In the genomic region with DNA sequence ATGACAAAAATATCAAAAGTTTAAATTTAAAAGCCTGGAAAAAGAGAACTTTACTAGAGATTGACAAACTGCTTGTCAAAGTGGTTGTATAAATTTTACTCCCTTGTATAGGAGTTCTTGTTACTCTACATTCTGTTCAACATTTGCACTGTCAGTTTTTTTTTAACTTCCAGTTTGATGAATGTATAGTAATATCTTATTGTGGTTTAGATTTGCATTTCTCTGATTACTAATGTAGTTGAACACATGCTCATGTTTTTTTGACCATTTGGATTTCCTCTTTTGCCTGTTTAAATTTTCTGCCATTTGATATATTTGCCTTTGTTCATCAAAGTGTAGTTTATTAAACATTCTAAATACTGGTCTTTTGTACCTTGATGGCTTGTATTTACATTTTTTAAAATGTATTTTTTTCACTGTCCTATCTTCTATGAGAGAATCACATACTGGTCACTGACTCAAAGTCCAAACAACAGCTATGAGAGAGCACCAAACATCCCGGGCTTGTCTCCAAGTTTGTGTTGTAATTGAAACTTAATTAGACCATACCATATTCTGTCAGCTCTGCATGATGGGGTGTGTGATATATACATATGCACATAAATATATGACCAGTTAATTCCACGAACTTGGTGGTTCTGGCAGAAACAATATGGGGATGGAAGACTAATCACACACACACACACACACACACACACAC, we compare ENCODE assay signal across 24 cellular contexts.
DNase-seq lines count a peak whose midpoint lies in the region; ATAC-seq, FAIRE-seq and TF ChIP-seq lines count a peak whose summit lies in the region.
"Had no signal": no experiment of that assay in that cellular context is flagged by ENCODE, and none has a peak within 500 bp of the region (broad histone marks: within the 10 kb centered on the region; RNA-seq: fewer than 3 reads in every experiment).

No MANE protein-coding gene starts in this region.

- peak overlapping the region; percentile 13 for H3K27ac Mint-ChIP-seq in memory B cell
- no peak overlapping the region for H3K27ac Mint-ChIP-seq in endodermal cell
- no peak overlapping the region for H3K27ac Mint-ChIP-seq in T-helper 17 cell
- H3K27ac Mint-ChIP-seq: activated CD4-positive, alpha-beta T cell treated with anti-CD3 and anti-CD28 coated beads, Interleukin-2, amount 10 ng/mL, durations not matched to agents 24 days and 14 days; activated naive CD4-positive, alpha-beta T cell treated with anti-CD3 and anti-CD28 coated beads, Interleukin-2, amount 50 U/mL, for 24 hours; T-helper 2 cell treated with Interferon-gamma antibody and Interleukin-4, amounts not matched to agents 5 μg/mL and 100 μg/mL, for 36 hours had no signal

- H3K9me3 ChIP-seq in endodermal cell (ENCODE audit: control insufficient read depth, low read length) (no peaks in the 10 kb centered on the region), T-helper 17 cell (ENCODE audit: control insufficient read depth, low read length, poor library complexity, severe bottlenecking) (no peaks in the 10 kb centered on the region)

- no peak for FAIRE-seq in bronchial epithelial cell (lab: Jason Lieb, UNC)

- no peak overlapping the region for H3K4me3 ChIP-seq in bronchial epithelial cell (ENCODE audit: low read depth, low read length)
- H3K4me3 ChIP-seq in endodermal cell (ENCODE audit: low read length) = no peak overlapping the region
- H3K4me3 ChIP-seq: sigmoid colon, transverse colon had no signal

- H3K9me3 Mint-ChIP-seq in memory B cell (peaks cover 9% of the 10 kb centered on the region), endodermal cell (peaks cover 6% of the 10 kb centered on the region)
- H3K9me3 Mint-ChIP-seq: activated CD4-positive, alpha-beta T cell treated with anti-CD3 and anti-CD28 coated beads, Interleukin-2, amount 10 ng/mL, durations not matched to agents 24 days and 14 days; T-helper 2 cell treated with Interferon-gamma antibody and Interleukin-4, amounts not matched to agents 5 μg/mL and 100 μg/mL, for 36 hours had no signal

- no peak for TF ChIP-seq CTCF in bronchial epithelial cell (IDR thresholded peaks at IDR 0.05; ENCODE audit: insufficient read depth, low read length, severe bottlenecking)
- no peak for TF ChIP-seq CTCF in endodermal cell (conservative IDR thresholded peaks at IDR 0.05)

- H3K36me3 ChIP-seq in bronchial epithelial cell (ENCODE audit: control insufficient read depth, insufficient read depth, low read length) (no peaks in the 10 kb centered on the region), endodermal cell (ENCODE audit: control insufficient read depth, insufficient read depth, low read length) (no peaks in the 10 kb centered on the region)
- H3K36me3 ChIP-seq: sigmoid colon, transverse colon had no signal

- no peak overlapping the region for H3K4me3 Mint-ChIP-seq in memory B cell
- H3K4me3 Mint-ChIP-seq in endodermal cell = no peak overlapping the region
- H3K4me3 Mint-ChIP-seq in T-helper 17 cell = no peak overlapping the region
- H3K4me3 Mint-ChIP-seq: activated CD4-positive, alpha-beta T cell treated with anti-CD3 and anti-CD28 coated beads, Interleukin-2, amount 10 ng/mL, durations not matched to agents 24 days and 14 days; activated naive CD4-positive, alpha-beta T cell treated with anti-CD3 and anti-CD28 coated beads, Interleukin-2, amount 50 U/mL, for 24 hours; T-helper 2 cell treated with Interferon-gamma antibody and Interleukin-4, amounts not matched to agents 5 μg/mL and 100 μg/mL, for 36 hours had no signal

- no peaks in the 10 kb centered on the region for H3K4me1 ChIP-seq in endodermal cell (ENCODE audit: control insufficient read depth, insufficient read depth, low read length)
- H3K4me1 ChIP-seq: sigmoid colon, transverse colon had no signal

- H3K27me3 ChIP-seq in bronchial epithelial cell (ENCODE audit: control insufficient read depth, insufficient read depth, low read length) (no peaks in the 10 kb centered on the region), endodermal cell (ENCODE audit: control insufficient read depth, insufficient read depth, low read length, poor library complexity, severe bottlenecking) (peaks cover 66% of the 10 kb centered on the region)
- H3K27me3 ChIP-seq: sigmoid colon, transverse colon had no signal

- peaks cover 10% of the 10 kb centered on the region for H3K36me3 Mint-ChIP-seq in memory B cell
- no peaks in the 10 kb centered on the region for H3K36me3 Mint-ChIP-seq in endodermal cell (ENCODE audit: low read depth)
- H3K36me3 Mint-ChIP-seq in T-helper 17 cell (ENCODE audit: low read depth) = no peaks in the 10 kb centered on the region

- WGBS in endodermal cell (ENCODE audit: insufficient coverage in 1 of 2, insufficient read length in 1 of 2), 2 experiments = 67% methylated on average over 1 of the region's 2 CpGs; no CpG with 5 or more reads in 1 of the 2 experiments

- DNase-seq in GM04504 (ENCODE audit: low read depth) = peak; percentile 24
- peak; percentile 94 for DNase-seq in NCI-H526 treated with DMSO at 0.1 percent for 48 hours (lab: John Stamatoyannopoulos, UW)
- DNase-seq in bronchial epithelial cell (ENCODE audit: low read depth) = peak; percentile 33
- DNase-seq in memory B cell (ENCODE audit: low spot score in 2 of 2) = no peak
- DNase-seq in activated effector memory CD4-positive, alpha-beta T cell treated with Interleukin-2 at 50 U/mL for 16 hours = no peak
- no peak for DNase-seq in stimulated activated CD4-positive, alpha-beta T cell treated with anti-CD3 and anti-CD28 coated beads, Interleukin-2, amount 100 ng/mL, for 24 hours
- no peak for DNase-seq in endodermal cell
- no peak for DNase-seq in T-helper 17 cell
- DNase-seq: activated CD4-positive, alpha-beta T cell treated with anti-CD3 and anti-CD28 coated beads, Interleukin-2, amount 10 ng/mL, durations not matched to agents 24 days and 14 days; aorta; Calu3; effector CD4-positive, alpha-beta T cell; glutamatergic neuron; KG1; NCI-H2029; NCI-H345; sigmoid colon; transverse colon had no signal

- no peaks in the 10 kb centered on the region for H3K27me3 Mint-ChIP-seq in memory B cell
- H3K27me3 Mint-ChIP-seq in endodermal cell (ENCODE audit: insufficient read depth) = peaks cover 70% of the 10 kb centered on the region
- no peaks in the 10 kb centered on the region for H3K27me3 Mint-ChIP-seq in T-helper 17 cell
- H3K27me3 Mint-ChIP-seq: activated naive CD4-positive, alpha-beta T cell treated with anti-CD3 and anti-CD28 coated beads, Interleukin-2, amount 50 U/mL, for 24 hours had no signal

- no peak overlapping the region for H3K27ac ChIP-seq in endodermal cell (ENCODE audit: low read depth, low read length)
- H3K27ac ChIP-seq: C4-2B, sigmoid colon, transverse colon, VCaP had no signal

- no peak overlapping the region for H3K9ac ChIP-seq in endodermal cell (ENCODE audit: extremely low read depth, low read length, poor library complexity, severe bottlenecking)

- H3K4me1 Mint-ChIP-seq in memory B cell (no peaks in the 10 kb centered on the region), endodermal cell (no peaks in the 10 kb centered on the region), T-helper 17 cell (no peaks in the 10 kb centered on the region)
- H3K4me1 Mint-ChIP-seq: activated CD4-positive, alpha-beta T cell treated with anti-CD3 and anti-CD28 coated beads, Interleukin-2, amount 10 ng/mL, durations not matched to agents 24 days and 14 days; activated naive CD4-positive, alpha-beta T cell treated with anti-CD3 and anti-CD28 coated beads, Interleukin-2, amount 50 U/mL, for 24 hours had no signal

- ATAC-seq in memory B cell (ENCODE audit: low read depth) (no peak), T-helper 17 cell (no peak)
- ATAC-seq: esophagus mucosa, Right ventricle myocardium inferior had no signal

Comparison
In these comparisons a context has a peak if more than half of its experiments do, and no peak if none do; other contexts are left out.
1. DNase-seq: peak in GM04504 (single experiment), NCI-H526 treated with DMSO at 0.1 percent for 48 hours (single experiment) and bronchial epithelial cell (single experiment); none in memory B cell (0 of 2), activated effector memory CD4-positive, alpha-beta T cell treated with Interleukin-2 at 50 U/mL for 16 hours (single experiment), stimulated activated CD4-positive, alpha-beta T cell treated with anti-CD3 and anti-CD28 coated beads, Interleukin-2, amount 100 ng/mL, for 24 hours (0 of 2), endodermal cell (single experiment) and T-helper 17 cell (0 of 3).